In genomic region chr19:49565261-49565660, GRCh38 we compare ENCODE assay signal across 11 cellular contexts. TPM values are rescaled to one million over a fixed set of nuclear protein-coding genes. Genes with fewer than 3 reads are reported as not detected.
DNase-seq lines count a peak whose midpoint lies in the region; ATAC-seq and TF ChIP-seq lines count a peak whose summit lies in the region.
"Had no signal": no experiment of that assay in that cellular context is flagged by ENCODE, and none has a peak within 500 bp of the region (broad histone marks: within the 10 kb centered on the region; RNA-seq: fewer than 3 reads in every experiment).

No MANE protein-coding gene starts in this region.

- no peaks in the 10 kb centered on the region for H3K9me3 Mint-ChIP-seq in CD4-positive, CD25-positive, alpha-beta regulatory T cell
- H3K9me3 Mint-ChIP-seq in chondrocyte (ENCODE audit: low read depth) = no peaks in the 10 kb centered on the region

- no peak for DNase-seq in CD4-positive, CD25-positive, alpha-beta regulatory T cell
- DNase-seq in chondrocyte (ENCODE audit: low spot score) = no peak
- peak in 2 of 3 donors; percentile 55 to 91 for DNase-seq in mucosa of descending colon
- DNase-seq in GM10266 (ENCODE audit: extremely low spot score) = no peak
- DNase-seq in stimulated activated CD4-positive, alpha-beta T cell treated with anti-CD3 and anti-CD28 coated beads, Interleukin-4, amount 100 ng/mL, for 24 hours = no peak
- no peak for DNase-seq in NCI-H446 (lab: John Stamatoyannopoulos, UW)
- no peak for DNase-seq in HuH-7 (ENCODE audit: low spot score)
- DNase-seq: foreskin keratinocyte, NCI-H510A had no signal

- no peaks in the 10 kb centered on the region for H3K27me3 Mint-ChIP-seq in CD4-positive, CD25-positive, alpha-beta regulatory T cell
- H3K27me3 Mint-ChIP-seq in chondrocyte (ENCODE audit: low read depth) = no peaks in the 10 kb centered on the region

- TF ChIP-seq CTCF in OCI-LY1 (IDR thresholded peaks at IDR 0.05; ENCODE audit: low read length) (no peak), chondrocyte (IDR thresholded peaks at IDR 0.05) (no peak), mucosa of descending colon (IDR thresholded peaks at IDR 0.05) (no peak), GM10266 (IDR thresholded peaks at IDR 0.05; ENCODE audit: control insufficient read depth, insufficient read depth, low read depth, missing control alignments) (no peak)

- no peak overlapping the region for H3K4me2 ChIP-seq in OCI-LY1 (ENCODE audit: low read length)

- no peaks in the 10 kb centered on the region for H3K36me3 ChIP-seq in CD4-positive, CD25-positive, alpha-beta regulatory T cell (ENCODE audit: control insufficient read depth, insufficient read depth, low read length)
- H3K36me3 ChIP-seq in OCI-LY1 (ENCODE audit: insufficient read depth, low read length) = peaks cover 5% of the 10 kb centered on the region
- H3K36me3 ChIP-seq in mucosa of descending colon (ENCODE audit: low read depth) = no peaks in the 10 kb centered on the region

- H3K4me3 Mint-ChIP-seq in CD4-positive, CD25-positive, alpha-beta regulatory T cell = peak overlapping the region; percentile 55 to 79 (median 71)
- H3K4me3 Mint-ChIP-seq in chondrocyte (ENCODE audit: unreplicated experiment) = no peak overlapping the region

- H3K36me3 Mint-ChIP-seq in CD4-positive, CD25-positive, alpha-beta regulatory T cell = peaks cover 18% of the 10 kb centered on the region
- no peaks in the 10 kb centered on the region for H3K36me3 Mint-ChIP-seq in chondrocyte (ENCODE audit: low read depth)

- H3K4me1 ChIP-seq in CD4-positive, CD25-positive, alpha-beta regulatory T cell (ENCODE audit: control insufficient read depth, insufficient read depth, low read length, poor library complexity, severe bottlenecking) = peaks cover 96% of the 10 kb centered on the region
- H3K4me1 ChIP-seq in OCI-LY1 (ENCODE audit: insufficient read depth, low read length, severe bottlenecking) = peaks cover 36% of the 10 kb centered on the region
- H3K4me1 ChIP-seq in mucosa of descending colon (ENCODE audit: low read depth) = peaks cover 73% of the 10 kb centered on the region
- H3K4me1 ChIP-seq: foreskin keratinocyte had no signal

- H3K27me3 ChIP-seq in CD4-positive, CD25-positive, alpha-beta regulatory T cell (ENCODE audit: control insufficient read depth, insufficient read depth, low read length) = no peaks in the 10 kb centered on the region
- H3K27me3 ChIP-seq in OCI-LY1 (ENCODE audit: insufficient read depth, low read length) = no peaks in the 10 kb centered on the region
- H3K27me3 ChIP-seq: foreskin keratinocyte had no signal

- intact Hi-C loops in mucosa of descending colon (cut with DNase I, micrococcal nuclease) = no loop called here

- ATAC-seq in CD4-positive, CD25-positive, alpha-beta regulatory T cell (ENCODE audit: low read depth in 2 of 2) = no peak
- peak; percentile 45 for ATAC-seq in mucosa of descending colon
- ATAC-seq: foreskin keratinocyte had no signal

- H3K4me1 Mint-ChIP-seq in CD4-positive, CD25-positive, alpha-beta regulatory T cell = peaks cover 35 to 95% (median 64%) of the 10 kb centered on the region in 4 donors
- H3K4me1 Mint-ChIP-seq in chondrocyte (ENCODE audit: low read depth) = peaks cover 23% of the 10 kb centered on the region

- peak overlapping the region; percentile 79 for H3K27ac ChIP-seq in CD4-positive, CD25-positive, alpha-beta regulatory T cell (ENCODE audit: insufficient read depth, low read length, poor library complexity, severe bottlenecking)
- H3K27ac ChIP-seq in OCI-LY1 (ENCODE audit: low read depth, low read length, poor library complexity, severe bottlenecking) = peak overlapping the region; percentile 29
- H3K27ac ChIP-seq: foreskin keratinocyte had no signal

- H3K79me2 ChIP-seq in OCI-LY1 (ENCODE audit: insufficient read depth, low read length) = 0 out of 2 replicates have a peak, but pooled peaks cover 3% of the 10 kb centered on the region

- H3K9me3 ChIP-seq in CD4-positive, CD25-positive, alpha-beta regulatory T cell (ENCODE audit: control insufficient read depth in 2 of 2, low read length in 2 of 2) = no peaks in the 10 kb centered on the region
- no peaks in the 10 kb centered on the region for H3K9me3 ChIP-seq in OCI-LY1 (ENCODE audit: low read length)
- H3K9me3 ChIP-seq in mucosa of descending colon = no peaks in the 10 kb centered on the region

- H2AFZ ChIP-seq in OCI-LY1 (ENCODE audit: low read length) = no peak overlapping the region

- H3K9me2 ChIP-seq in OCI-LY1 (ENCODE audit: low read depth, low read length) = no peaks in the 10 kb centered on the region

- H3K4me3 ChIP-seq in CD4-positive, CD25-positive, alpha-beta regulatory T cell (ENCODE audit: low read depth, low read length) = peak overlapping the region; percentile 29
- no peak overlapping the region for H3K4me3 ChIP-seq in OCI-LY1 (ENCODE audit: low read depth, low read length, poor library complexity, severe bottlenecking)
- H3K4me3 ChIP-seq in mucosa of descending colon = no peak overlapping the region

- H3K9ac ChIP-seq in OCI-LY1 (ENCODE audit: low read length) = no peak overlapping the region

- no peaks in the 10 kb centered on the region for H3F3A ChIP-seq in OCI-LY1 (ENCODE audit: insufficient read depth, low read length)

- H4K20me1 ChIP-seq in OCI-LY1 (ENCODE audit: insufficient read depth, low read length) = no peaks in the 10 kb centered on the region

- H3K27ac Mint-ChIP-seq in CD4-positive, CD25-positive, alpha-beta regulatory T cell = peak overlapping the region; percentile 96 to 97 (median 96)
- peak overlapping the region; percentile 4 for H3K27ac Mint-ChIP-seq in chondrocyte (ENCODE audit: unreplicated experiment)

RNA-seq across cellular contexts. Expression of gene NOSIP, which starts 15.1 kb away (rescaled TPM):
- 124 TPM for total RNA-seq in CD4-positive, CD25-positive, alpha-beta regulatory T cell
- polyA plus RNA-seq in CD4-positive, CD25-positive, alpha-beta regulatory T cell = 100 to 1,000 TPM; 262 to 385 (median 285) TPM
- total RNA-seq in chondrocyte = 41.0 to 47.0 TPM (median 46.5 TPM) in 3 replicates
- 10 to 100 TPM; 59.2 to 72.5 (median 66.3) TPM for total RNA-seq in mucosa of descending colon

RNA-seq across cellular contexts. Expression of gene PRRG2, which starts 15.9 kb away (rescaled TPM):
- total RNA-seq in CD4-positive, CD25-positive, alpha-beta regulatory T cell = 0.84 TPM
- not detected for polyA plus RNA-seq in CD4-positive, CD25-positive, alpha-beta regulatory T cell
- total RNA-seq in chondrocyte = 0.17 to 0.56 TPM (median 0.39 TPM) in 3 replicates
- 10 to 100 TPM in 2 of 3 donors, 1 to 10 TPM in 1; 9.1 to 25.1 (median 18.9) TPM for total RNA-seq in mucosa of descending colon
- total RNA-seq: RPMI7951 had no signal

RNA-seq across cellular contexts. Expression of gene PRR12, which starts 25.7 kb away (rescaled TPM):
- total RNA-seq in CD4-positive, CD25-positive, alpha-beta regulatory T cell = 50.2 TPM
- under 1 TPM; 0.05 to 0.18 (median 0.16) TPM for polyA plus RNA-seq in CD4-positive, CD25-positive, alpha-beta regulatory T cell
- total RNA-seq in chondrocyte (23.8 to 33.9 TPM (median 28.1 TPM) in 3 replicates), mucosa of descending colon (10 to 100 TPM; 24.2 to 37.3 (median 26.2) TPM)

RNA-seq across cellular contexts. Expression of gene RCN3, which starts 37.5 kb away (rescaled TPM):
- total RNA-seq in CD4-positive, CD25-positive, alpha-beta regulatory T cell = 3.6 TPM
- polyA plus RNA-seq in CD4-positive, CD25-positive, alpha-beta regulatory T cell = 1 to 10 TPM; 1.5 to 5.5 (median 2.5) TPM
- total RNA-seq in chondrocyte = 233 to 326 TPM (median 298 TPM) in 3 replicates
- total RNA-seq in mucosa of descending colon = 10 to 100 TPM; 28.5 to 42.2 (median 34.0) TPM

RNA-seq across cellular contexts. Expression of gene FCGRT, which starts 52.8 kb away (rescaled TPM):
- total RNA-seq in CD4-positive, CD25-positive, alpha-beta regulatory T cell = 23.3 TPM
- 10 to 100 TPM; 43.0 to 63.0 (median 49.8) TPM for polyA plus RNA-seq in CD4-positive, CD25-positive, alpha-beta regulatory T cell
- total RNA-seq in chondrocyte (103 to 112 TPM (median 103 TPM) in 3 replicates), mucosa of descending colon (100 to 1,000 TPM; 308 to 537 (median 450) TPM)

Comparison
In these comparisons a context has a peak if more than half of its experiments do, and no peak if none do; other contexts are left out.
1. DNase-seq: peak in mucosa of descending colon (2 of 3); none in CD4-positive, CD25-positive, alpha-beta regulatory T cell (0 of 3), chondrocyte (single experiment), GM10266 (single experiment), stimulated activated CD4-positive, alpha-beta T cell treated with anti-CD3 and anti-CD28 coated beads, Interleukin-4, amount 100 ng/mL, for 24 hours (single experiment), NCI-H446 (0 of 2) and HuH-7 (single experiment).